Comparison of ENCODE assay signal across 10 cellular contexts in genomic region chr3:157518881-157519280, GRCh38.
"Had no signal": no experiment of that assay in that cellular context is flagged by ENCODE, and none has a peak within 500 bp of the region (broad histone marks: within the 10 kb centered on the region; RNA-seq: fewer than 3 reads in every experiment).

No MANE protein-coding gene starts in this region.

- H3K9ac ChIP-seq: GM23248 had no signal

- H3K4me3 Mint-ChIP-seq: GM23338, H9, HFFc6 had no signal

- ATAC-seq: GM23338, HCT116 had no signal

- FAIRE-seq: H54 had no signal

- H3K36me3 ChIP-seq: HAP-1 had no signal

- H3K9me3 ChIP-seq: HAP-1 had no signal

- H3K27ac Mint-ChIP-seq: GM23338, H9, HFFc6 had no signal

- H3K27ac ChIP-seq: GM23248 had no signal

- H3K4me2 ChIP-seq: GM23338 had no signal

- DNase-seq: GM23248, GOT3, H7, H9, HCEC 1CT, HFFc6 had no signal

- H3K4me1 ChIP-seq: HAP-1 had no signal

- H3K4me3 ChIP-seq: GM23248, GM23338, HAP-1 had no signal

- H2AFZ ChIP-seq: GM23248, GM23338 had no signal

- H3K4me1 Mint-ChIP-seq: GM23338, H9 had no signal
